ENCODE assay signal across 8 cellular contexts in genomic region chr11:19242184-19242932, GRCh38. TPM values are rescaled to one million over a fixed set of nuclear protein-coding genes. Genes with fewer than 3 reads are reported as not detected.
DNase-seq lines count a peak whose midpoint lies in the region; ATAC-seq and TF ChIP-seq lines count a peak whose summit lies in the region.

No MANE protein-coding gene starts in this region.

- H3K27me3 Mint-ChIP-seq in activated CD4-positive, alpha-beta T cell treated with anti-CD3 and anti-CD28 coated beads, Interleukin-2, amount 10 ng/mL, durations not matched to agents 7 days and 5 days, result peaks cover 23% of the 10 kb centered on the region
- peaks cover 11% of the 10 kb centered on the region for H3K27me3 Mint-ChIP-seq in activated T-helper 2 cell treated with anti-CD3 and anti-CD28 coated beads, Interferon-gamma antibody, Interleukin-2, Interleukin-4, amounts not matched to agents 10 μg/mL and 5 μg/mL and 100 μg/mL, durations not matched to agents 14 hours and 24 hours and 36 hours (ENCODE audit: low read depth)

- ATAC-seq in thoracic aorta (ENCODE audit: insufficient number of reproducible peaks, low FRiP score, low read depth), result no peak
- no peak for ATAC-seq in activated CD4-positive, CD25-positive, alpha-beta regulatory T cell treated with anti-CD3 and anti-CD28 coated beads, Interleukin-2, amount 50 U/mL, for 24 hours

- no peaks in the 10 kb centered on the region for H3K36me3 ChIP-seq in thoracic aorta

- peak overlapping the region; percentile 77 for H3K4me3 ChIP-seq in thoracic aorta

- H3K9me3 Mint-ChIP-seq in activated CD4-positive, alpha-beta T cell treated with anti-CD3 and anti-CD28 coated beads, Interleukin-2, amount 10 ng/mL, durations not matched to agents 7 days and 5 days, result no peaks in the 10 kb centered on the region
- peaks cover 3% of the 10 kb centered on the region for H3K9me3 Mint-ChIP-seq in activated T-helper 2 cell treated with anti-CD3 and anti-CD28 coated beads, Interferon-gamma antibody, Interleukin-2, Interleukin-4, amounts not matched to agents 10 μg/mL and 5 μg/mL and 100 μg/mL, durations not matched to agents 14 hours and 24 hours and 36 hours

- H3K4me1 ChIP-seq in thoracic aorta (ENCODE audit: control insufficient read depth in 1 of 2, low read depth in 2 of 2), result peaks cover 17 to 24% of the 10 kb centered on the region in 2 donors

- no peak for TF ChIP-seq CTCF in thoracic aorta (IDR thresholded peaks at IDR 0.05)

- DNase-seq in activated CD4-positive, alpha-beta T cell treated with anti-CD3 and anti-CD28 coated beads, Interleukin-2, amount 10 ng/mL, durations not matched to agents 7 days and 5 days, result peak; percentile 13
- no peak for DNase-seq in activated CD4-positive, alpha-beta T cell treated with anti-CD3 and anti-CD28 coated beads, Interleukin-2, amount 50 U/mL, for 4 hours
- DNase-seq in activated T-helper 2 cell treated with anti-CD3 and anti-CD28 coated beads, Interferon-gamma antibody, Interleukin-2, Interleukin-4, amounts not matched to agents 10 μg/mL and 5 μg/mL and 100 μg/mL, durations not matched to agents 14 hours and 24 hours and 36 hours (ENCODE audit: low spot score), result no peak
- DNase-seq in iPS-NIHi7 (ENCODE audit: extremely low spot score), result peak; percentile 35
- DNase-seq in thoracic aorta (ENCODE audit: low spot score), result no peak
- no peak for DNase-seq in ACHN
- DNase-seq in cerebellum (ENCODE audit: low spot score), result no peak

- peaks cover 30% of the 10 kb centered on the region for H3K36me3 Mint-ChIP-seq in activated CD4-positive, alpha-beta T cell treated with anti-CD3 and anti-CD28 coated beads, Interleukin-2, amount 10 ng/mL, durations not matched to agents 7 days and 5 days (ENCODE audit: low read depth)
- H3K36me3 Mint-ChIP-seq in activated T-helper 2 cell treated with anti-CD3 and anti-CD28 coated beads, Interferon-gamma antibody, Interleukin-2, Interleukin-4, amounts not matched to agents 10 μg/mL and 5 μg/mL and 100 μg/mL, durations not matched to agents 14 hours and 24 hours and 36 hours (ENCODE audit: low read depth), result peaks cover 23% of the 10 kb centered on the region

- POLR2A ChIA-PET in activated CD4-positive, alpha-beta T cell treated with anti-CD3 and anti-CD28 coated beads, Interleukin-2, amount 10 ng/mL, durations not matched to agents 7 days and 5 days (lab: Charles Lee), result no interaction called here

- peak overlapping the region in 1 of 2 donors; percentile 9 for H3K27ac ChIP-seq in thoracic aorta

- H3K27me3 ChIP-seq in thoracic aorta (replicated peaks; ENCODE audit: insufficient read depth), result peaks cover 7% of the 10 kb centered on the region

- intact Hi-C loops in activated T-helper 2 cell treated with anti-CD3 and anti-CD28 coated beads, Interferon-gamma antibody, Interleukin-2, Interleukin-4, amounts not matched to agents 10 μg/mL and 5 μg/mL and 100 μg/mL, durations not matched to agents 14 hours and 24 hours and 36 hours (cut with micrococcal nuclease), result loop anchor here (5.0 kb wide), 2 partner anchors 170 to 470 kb away; partner anchors contain the start of gene NAV2

- H3K4me3 Mint-ChIP-seq in activated CD4-positive, alpha-beta T cell treated with anti-CD3 and anti-CD28 coated beads, Interleukin-2, amount 10 ng/mL, durations not matched to agents 7 days and 5 days, result peak overlapping the region; percentile 98
- peak overlapping the region; percentile 90 for H3K4me3 Mint-ChIP-seq in activated T-helper 2 cell treated with anti-CD3 and anti-CD28 coated beads, Interferon-gamma antibody, Interleukin-2, Interleukin-4, amounts not matched to agents 10 μg/mL and 5 μg/mL and 100 μg/mL, durations not matched to agents 14 hours and 24 hours and 36 hours (ENCODE audit: low read depth)

- in situ Hi-C loops in ACHN (cut with HindIII; ENCODE audit: low pct_ligation_motif_present, low pct_unique_long_range_greater_than_20kb, low sequenced_read_pairs), result no loop called here

- H3K27ac Mint-ChIP-seq in activated CD4-positive, alpha-beta T cell treated with anti-CD3 and anti-CD28 coated beads, Interleukin-2, amount 10 ng/mL, durations not matched to agents 7 days and 5 days, result peak overlapping the region; percentile 92
- H3K27ac Mint-ChIP-seq in activated T-helper 2 cell treated with anti-CD3 and anti-CD28 coated beads, Interferon-gamma antibody, Interleukin-2, Interleukin-4, amounts not matched to agents 10 μg/mL and 5 μg/mL and 100 μg/mL, durations not matched to agents 14 hours and 24 hours and 36 hours, result peak overlapping the region; percentile 82

- no peaks in the 10 kb centered on the region for H3K9me3 ChIP-seq in thoracic aorta

- CTCF ChIA-PET in activated CD4-positive, alpha-beta T cell treated with anti-CD3 and anti-CD28 coated beads, Interleukin-2, amount 10 ng/mL, durations not matched to agents 7 days and 5 days (lab: Charles Lee), result interaction anchor here (0.8 kb wide), 1 partner anchor 8 kb away, joined by 5 read pairs; no protein-coding TSS in a partner anchor

- peaks cover 41% of the 10 kb centered on the region for H3K4me1 Mint-ChIP-seq in activated CD4-positive, alpha-beta T cell treated with anti-CD3 and anti-CD28 coated beads, Interleukin-2, amount 10 ng/mL, durations not matched to agents 7 days and 5 days
- H3K4me1 Mint-ChIP-seq in activated T-helper 2 cell treated with anti-CD3 and anti-CD28 coated beads, Interferon-gamma antibody, Interleukin-2, Interleukin-4, amounts not matched to agents 10 μg/mL and 5 μg/mL and 100 μg/mL, durations not matched to agents 14 hours and 24 hours and 36 hours (ENCODE audit: low read depth), result peaks cover 35% of the 10 kb centered on the region

RNA-seq across cellular contexts. Expression of gene E2F8, which starts 1.6 kb away (rescaled TPM):
- total RNA-seq in activated CD4-positive, alpha-beta T cell treated with anti-CD3 and anti-CD28 coated beads, Interleukin-2, amount 10 ng/mL, durations not matched to agents 7 days and 5 days, result 10 to 100 TPM; 53.3 to 59.7 TPM
- 24.0 TPM in 2 replicates for total RNA-seq in activated T-helper 2 cell treated with anti-CD3 and anti-CD28 coated beads, Interferon-gamma antibody, Interleukin-2, Interleukin-4, amounts not matched to agents 10 μg/mL and 5 μg/mL and 100 μg/mL, durations not matched to agents 14 hours and 24 hours and 36 hours
- not detected for total RNA-seq in thoracic aorta
- total RNA-seq in cerebellum, result 1.6 TPM

RNA-seq across cellular contexts. Expression of gene CSRP3, which starts 40.6 kb away (rescaled TPM):
- not detected for total RNA-seq in activated CD4-positive, alpha-beta T cell treated with anti-CD3 and anti-CD28 coated beads, Interleukin-2, amount 10 ng/mL, durations not matched to agents 7 days and 5 days
- total RNA-seq in activated T-helper 2 cell treated with anti-CD3 and anti-CD28 coated beads, Interferon-gamma antibody, Interleukin-2, Interleukin-4, amounts not matched to agents 10 μg/mL and 5 μg/mL and 100 μg/mL, durations not matched to agents 14 hours and 24 hours and 36 hours, result not detected in 2 replicates
- total RNA-seq in thoracic aorta, result not detected
- 0.27 TPM for total RNA-seq in cerebellum

Comparison
In these comparisons a context has a peak if more than half of its experiments do, and no peak if none do; other contexts are left out.
1. DNase-seq: peak in activated CD4-positive, alpha-beta T cell treated with anti-CD3 and anti-CD28 coated beads, Interleukin-2, amount 10 ng/mL, durations not matched to agents 7 days and 5 days (single experiment) and iPS-NIHi7 (single experiment); none in activated CD4-positive, alpha-beta T cell treated with anti-CD3 and anti-CD28 coated beads, Interleukin-2, amount 50 U/mL, for 4 hours (0 of 2), activated T-helper 2 cell treated with anti-CD3 and anti-CD28 coated beads, Interferon-gamma antibody, Interleukin-2, Interleukin-4, amounts not matched to agents 10 μg/mL and 5 μg/mL and 100 μg/mL, durations not matched to agents 14 hours and 24 hours and 36 hours (single experiment), thoracic aorta (single experiment), ACHN (single experiment) and cerebellum (single experiment).